16 cellular contexts compared by ENCODE assay signal in the genomic region with DNA sequence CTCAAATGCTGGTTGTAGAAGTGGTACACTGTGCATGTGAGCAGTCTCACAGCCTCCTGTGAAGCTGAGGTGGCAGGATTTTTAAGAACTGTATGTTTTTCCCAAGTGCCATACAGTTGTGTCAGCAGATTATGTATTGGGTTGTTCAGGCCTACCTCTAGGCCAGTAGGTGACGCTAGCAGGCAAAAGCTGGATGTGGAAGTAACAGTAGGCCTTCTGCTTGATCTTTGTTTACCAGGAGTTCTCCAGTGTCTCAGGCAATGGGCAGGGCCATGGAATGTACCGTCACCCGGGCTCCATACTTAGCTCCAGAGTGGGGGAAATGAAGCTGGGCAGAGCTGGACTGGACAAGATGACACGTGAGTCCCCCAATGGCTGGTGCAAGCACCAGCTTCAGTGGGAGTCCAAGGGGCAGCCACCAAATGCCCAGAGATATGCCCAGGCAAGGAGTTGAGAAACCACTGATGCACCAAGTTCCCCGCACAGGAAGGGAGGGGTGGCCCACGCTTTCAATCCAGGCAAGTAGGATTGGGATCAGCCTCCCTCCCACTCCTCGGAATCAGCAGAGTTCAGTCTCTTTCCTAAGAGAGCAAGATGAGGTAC.
DNase-seq lines count a peak whose midpoint lies in the region; ATAC-seq and TF ChIP-seq lines count a peak whose summit lies in the region.
"Had no signal": no experiment of that assay in that cellular context is flagged by ENCODE, and none has a peak within 500 bp of the region (broad histone marks: within the 10 kb centered on the region; RNA-seq: fewer than 3 reads in every experiment).

No MANE protein-coding gene starts in this region.

- H3K27ac ChIP-seq in endodermal cell (ENCODE audit: low read depth, low read length): no peak overlapping the region
- no peak overlapping the region for H3K27ac ChIP-seq in neural progenitor cell
- H3K27ac ChIP-seq: colonic mucosa, ovary, thoracic aorta had no signal

- no peak overlapping the region for H3K4me3 ChIP-seq in NT2/D1 (ENCODE audit: insufficient read length, low read depth)
- H3K4me3 ChIP-seq in endodermal cell (ENCODE audit: low read length): no peak overlapping the region
- no peak overlapping the region for H3K4me3 ChIP-seq in neural progenitor cell
- H3K4me3 ChIP-seq: colonic mucosa, ovary, thoracic aorta had no signal

- DNase-seq in DMS 273 (lab: John Stamatoyannopoulos, UW; ENCODE audit: unreplicated experiment) (peak; percentile 3), DMS 273 treated with DMSO at 0.1 percent for 48 hours (lab: John Stamatoyannopoulos, UW) (no peak), NT2/D1 (ENCODE audit: low read depth, low spot score) (peak; percentile 5), endodermal cell (peak; percentile 81), neural progenitor cell (ENCODE audit: low spot score) (peak; percentile 55)
- no peak for DNase-seq in activated CD4-positive, alpha-beta T cell treated with anti-CD3 and anti-CD28 coated beads, Interleukin-2, amount 50 U/mL, for 1 hour
- DNase-seq: activated B cell treated with CpG ODN at 0.5 μM for 24 hours; activated CD8-positive, alpha-beta memory T cell treated with anti-CD3 and anti-CD28 coated beads, Interleukin-2, amount 50 U/mL, for 4 hours; activated naive CD8-positive, alpha-beta T cell treated with anti-CD3 and anti-CD28 coated beads for 36 hours; colonic mucosa; NCI-H2171 treated with DMSO at 0.1 percent for 48 hours; OCI-M1; ovary had no signal

- H2AFZ ChIP-seq in neural progenitor cell (replicated peaks): peak overlapping the region; percentile 6

- no peak overlapping the region for H3K9ac ChIP-seq in NT2/D1 (ENCODE audit: insufficient read length, low read depth)
- H3K9ac ChIP-seq in endodermal cell (ENCODE audit: extremely low read depth, low read length, poor library complexity, severe bottlenecking): no peak overlapping the region
- H3K9ac ChIP-seq in neural progenitor cell: no peak overlapping the region

- H3K27me3 Mint-ChIP-seq in endodermal cell (ENCODE audit: insufficient read depth) (no peaks in the 10 kb centered on the region), neural progenitor cell (ENCODE audit: insufficient read depth, low read depth) (no peaks in the 10 kb centered on the region)
- H3K27me3 Mint-ChIP-seq: activated B cell treated with CpG ODN at 0.5 μM for 24 hours; activated naive CD8-positive, alpha-beta T cell treated with anti-CD3 and anti-CD28 coated beads for 36 hours had no signal

- H3K9me3 ChIP-seq in NT2/D1 (ENCODE audit: insufficient read depth, low read length) (no peaks in the 10 kb centered on the region), endodermal cell (ENCODE audit: control insufficient read depth, low read length) (no peaks in the 10 kb centered on the region), neural progenitor cell (ENCODE audit: low read depth) (no peaks in the 10 kb centered on the region)
- H3K9me3 ChIP-seq: colonic mucosa, ovary, thoracic aorta had no signal

- H3K4me2 ChIP-seq in neural progenitor cell: no peak overlapping the region

- no peak for ATAC-seq in activated CD4-positive, CD25-positive, alpha-beta regulatory T cell treated with anti-CD3 and anti-CD28 coated beads, Interleukin-2, amount 50 U/mL, for 24 hours
- no peak for ATAC-seq in HG02678 (IDR thresholded peaks at IDR 0.05; ENCODE audit: unreplicated experiment)

- no peaks in the 10 kb centered on the region for H3F3A ChIP-seq in neural progenitor cell (ENCODE audit: low read depth)

- no peaks in the 10 kb centered on the region for H3K79me2 ChIP-seq in neural progenitor cell (ENCODE audit: low read depth)

- WGBS in endodermal cell (ENCODE audit: insufficient coverage in 1 of 2, insufficient read length in 1 of 2), 2 experiments: 70 to 73% methylated on average over 6 to 7 of the region's 7 CpGs

- H3K36me3 ChIP-seq in NT2/D1 (ENCODE audit: insufficient read depth, insufficient read length, low read length) (no peaks in the 10 kb centered on the region), endodermal cell (ENCODE audit: control insufficient read depth, insufficient read depth, low read length) (no peaks in the 10 kb centered on the region), neural progenitor cell (no peaks in the 10 kb centered on the region)
- H3K36me3 ChIP-seq: colonic mucosa, ovary, thoracic aorta had no signal

- H3K27me3 ChIP-seq in NT2/D1 (ENCODE audit: insufficient read depth, insufficient read length) (no peaks in the 10 kb centered on the region), endodermal cell (ENCODE audit: control insufficient read depth, insufficient read depth, low read length, poor library complexity, severe bottlenecking) (no peaks in the 10 kb centered on the region), neural progenitor cell (no peaks in the 10 kb centered on the region)
- H3K27me3 ChIP-seq: colonic mucosa, ovary had no signal

- H3K36me3 Mint-ChIP-seq in endodermal cell (ENCODE audit: low read depth) (no peaks in the 10 kb centered on the region), neural progenitor cell (no peaks in the 10 kb centered on the region)
- H3K36me3 Mint-ChIP-seq: activated naive CD8-positive, alpha-beta T cell treated with anti-CD3 and anti-CD28 coated beads for 36 hours had no signal

- H3K9me3 Mint-ChIP-seq in endodermal cell (no peaks in the 10 kb centered on the region), neural progenitor cell (peaks cover 3% of the 10 kb centered on the region)

- H3K4me1 ChIP-seq in NT2/D1 (ENCODE audit: insufficient read depth, insufficient read length) (no peaks in the 10 kb centered on the region), endodermal cell (ENCODE audit: control insufficient read depth, insufficient read depth, low read length) (no peaks in the 10 kb centered on the region), neural progenitor cell (no peaks in the 10 kb centered on the region)
- H3K4me1 ChIP-seq: colonic mucosa had no signal

- H3K27ac Mint-ChIP-seq in endodermal cell (peak overlapping the region; percentile 64), neural progenitor cell (no peak overlapping the region)
- H3K27ac Mint-ChIP-seq: activated B cell treated with CpG ODN at 0.5 μM for 24 hours; activated naive CD8-positive, alpha-beta T cell treated with anti-CD3 and anti-CD28 coated beads for 36 hours had no signal

- TF ChIP-seq CTCF in endodermal cell (conservative IDR thresholded peaks at IDR 0.05) (peak; percentile 86), neural progenitor cell (IDR thresholded peaks at IDR 0.05) (peak; percentile 66)

- H3K4me1 Mint-ChIP-seq in endodermal cell: no peaks in the 10 kb centered on the region
- no peaks in the 10 kb centered on the region for H3K4me1 Mint-ChIP-seq in neural progenitor cell
- H3K4me1 Mint-ChIP-seq: activated B cell treated with CpG ODN at 0.5 μM for 24 hours; activated naive CD8-positive, alpha-beta T cell treated with anti-CD3 and anti-CD28 coated beads for 36 hours had no signal

- no peaks in the 10 kb centered on the region for H4K20me1 ChIP-seq in neural progenitor cell (ENCODE audit: low read depth)

- H3K4me3 Mint-ChIP-seq in endodermal cell: no peak overlapping the region
- no peak overlapping the region for H3K4me3 Mint-ChIP-seq in neural progenitor cell
- H3K4me3 Mint-ChIP-seq: activated B cell treated with CpG ODN at 0.5 μM for 24 hours; activated naive CD8-positive, alpha-beta T cell treated with anti-CD3 and anti-CD28 coated beads for 36 hours had no signal

Comparison
In these comparisons a context has a peak if more than half of its experiments do, and no peak if none do; other contexts are left out.
1. DNase-seq: peak in DMS 273 (single experiment), NT2/D1 (single experiment), endodermal cell (single experiment) and neural progenitor cell (single experiment); none in DMS 273 treated with DMSO at 0.1 percent for 48 hours (single experiment) and activated CD4-positive, alpha-beta T cell treated with anti-CD3 and anti-CD28 coated beads, Interleukin-2, amount 50 U/mL, for 1 hour (single experiment).